21 cellular contexts compared by ENCODE assay signal in the genomic region with DNA sequence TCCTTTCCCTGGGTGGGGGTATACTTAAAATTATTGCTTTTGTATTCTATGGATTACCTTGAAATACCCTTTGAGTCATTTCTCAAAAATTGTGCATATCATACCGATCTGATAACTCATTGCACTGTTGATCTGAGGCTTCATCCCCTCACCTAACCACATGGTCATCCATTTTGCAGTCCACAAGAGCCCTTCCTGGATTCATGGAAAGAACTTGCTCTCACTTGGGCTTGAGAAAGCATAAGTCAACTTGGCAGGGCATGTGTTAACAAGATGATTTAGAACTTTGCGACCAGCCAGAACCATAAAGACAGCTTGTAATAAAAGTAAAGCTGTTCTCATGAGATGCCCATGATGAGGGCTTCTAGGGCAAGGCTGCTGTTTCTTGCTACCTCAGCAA. TPM values are rescaled to one million over a fixed set of nuclear protein-coding genes. Genes with fewer than 3 reads are reported as not detected.
A peak's percentile ranks its signal among the peaks of the same experiment; 100 is the strongest.
DNase-seq lines count a peak whose midpoint lies in the region; ATAC-seq, FAIRE-seq and TF ChIP-seq lines count a peak whose summit lies in the region.
"Had no signal": no experiment of that assay in that cellular context is flagged by ENCODE, and none has a peak within 500 bp of the region (broad histone marks: within the 10 kb centered on the region; RNA-seq: fewer than 3 reads in every experiment).

No MANE protein-coding gene starts in this region.

- no peaks in the 10 kb centered on the region for H3K27me3 ChIP-seq in subcutaneous abdominal adipose tissue (ENCODE audit: control insufficient read depth in 5 of 5, insufficient read depth in 4 of 5, low read length in 5 of 5)
- no peaks in the 10 kb centered on the region for H3K27me3 ChIP-seq in right cardiac atrium (ENCODE audit: control insufficient read depth, insufficient read depth)
- H3K27me3 ChIP-seq: hepatocyte, transverse colon had no signal

- ATAC-seq in right cardiac atrium: no peak
- ATAC-seq: activated T-cell treated with anti-CD3 and anti-CD28 coated beads, Interleukin-2, amount 50 U/mL, for 4 hours had no signal

- no peak for DNase-seq in H54 (ENCODE audit: insufficient read length, low spot score)
- DNase-seq in RPMI7951 (ENCODE audit: low read depth): peak; percentile 39
- DNase-seq in fibroblast of mammary gland (ENCODE audit: low read depth): peak; percentile 67
- DNase-seq in islet precursor cell: no peak
- DNase-seq in erythroblast (lab: John Stamatoyannopoulos, UW): no peak
- no peak for DNase-seq in right cardiac atrium
- DNase-seq: activated naive CD4-positive, alpha-beta T cell treated with anti-CD3 and anti-CD28 coated beads for 36 hours; activated T-cell treated with anti-CD3 and anti-CD28 coated beads, Interleukin-2, amount 50 U/mL, for 4 hours; COR-L47; DMS79 treated with DMSO at 0.1 percent for 48 hours; HFFc6; KBM-7; NCI-H1048; NCI-H2029 treated with DMSO at 0.1 percent for 48 hours; NCI-H446; stimulated activated CD4-positive, alpha-beta T cell treated with anti-CD3 and anti-CD28 coated beads, Interleukin-4, amount 100 ng/mL, for 1 hour; T1000; transverse colon had no signal

- intact Hi-C loops in right cardiac atrium (cut with DNase I): no loop called here

- TF ChIP-seq POLR2A in H54 (IDR thresholded peaks at IDR 0.05; ENCODE audit: low read depth, low read length): no peak
- TF ChIP-seq POLR2A in erythroblast (IDR thresholded peaks at IDR 0.05; ENCODE audit: low read length): no peak

- H3K4me1 ChIP-seq in subcutaneous abdominal adipose tissue (ENCODE audit: control insufficient read depth in 5 of 5, insufficient read depth in 5 of 5, low read length in 5 of 5) (peaks cover 1 to 26% (median 15%) of the 10 kb centered on the region in 5 donors), right cardiac atrium (ENCODE audit: control insufficient read depth, insufficient read depth, low read length) (no peaks in the 10 kb centered on the region)
- H3K4me1 ChIP-seq: transverse colon had no signal

- WGBS in right cardiac atrium: 87% methylated on average over 2 of the region's 2 CpGs

- H3K27ac ChIP-seq in subcutaneous abdominal adipose tissue (ENCODE audit: low read depth, low read length) (peak overlapping the region; percentile 90), right cardiac atrium (ENCODE audit: low read length) (no peak overlapping the region)
- H3K27ac ChIP-seq: hepatocyte, transverse colon had no signal

- no peak overlapping the region for H3K9ac ChIP-seq in subcutaneous abdominal adipose tissue (ENCODE audit: low read length in 5 of 5)

- peak; percentile 93 for FAIRE-seq in H54 (lab: Jason Lieb, UNC)
- FAIRE-seq: colon had no signal

- H3K9me3 ChIP-seq in subcutaneous abdominal adipose tissue (ENCODE audit: control insufficient read depth in 5 of 5, low read length in 5 of 5) (peaks cover 0 to 3% (median 0%) of the 10 kb centered on the region in 5 donors), right cardiac atrium (ENCODE audit: control insufficient read depth, low read length) (no peaks in the 10 kb centered on the region)
- H3K9me3 ChIP-seq: transverse colon had no signal

- H3K36me3 ChIP-seq in subcutaneous abdominal adipose tissue (ENCODE audit: control insufficient read depth in 5 of 5, insufficient read depth in 5 of 5, low read length in 5 of 5): peaks cover 0 to 4% (median 0%) of the 10 kb centered on the region in 5 donors
- H3K36me3 ChIP-seq: transverse colon had no signal

- TF ChIP-seq CTCF in fibroblast of mammary gland (conservative IDR thresholded peaks at IDR 0.05; ENCODE audit: control insufficient read depth, insufficient read depth, low read depth, low read length): no peak

- no peak overlapping the region for H3K4me3 ChIP-seq in fibroblast of mammary gland (ENCODE audit: control insufficient read depth, low read depth, low read length)
- H3K4me3 ChIP-seq in subcutaneous abdominal adipose tissue (ENCODE audit: low read depth in 1 of 5, low read length in 5 of 5): no peak overlapping the region
- H3K4me3 ChIP-seq in right cardiac atrium (ENCODE audit: low read length): no peak overlapping the region
- H3K4me3 ChIP-seq: hepatocyte, transverse colon had no signal

RNA-seq across cellular contexts. Expression of a gene that starts 22.2 kb away (rescaled TPM):
- total RNA-seq in RPMI7951 (2014; rRNA removed; shearing (Covaris generic)): 73.8 and 77.4 TPM in 2 replicates
- total RNA-seq in right cardiac atrium: 1 to 10 TPM in 3 of 4 donors, under 1 TPM in 1; 0.88 to 3.5 (median 2.7) TPM
- 2.5 TPM for polyA plus RNA-seq in right cardiac atrium
- total RNA-seq: activated naive CD4-positive, alpha-beta T cell treated with anti-CD3 and anti-CD28 coated beads for 36 hours had no signal

Comparison
In these comparisons a context has a peak if more than half of its experiments do, and no peak if none do; other contexts are left out.
1. DNase-seq: peak in RPMI7951 (single experiment) and fibroblast of mammary gland (single experiment); none in H54 (single experiment), islet precursor cell (single experiment), erythroblast (0 of 2) and right cardiac atrium (0 of 3).
2. RNA of a gene that starts 22.2 kb away (total RNA-seq): 73.8 to 77.4 TPM in RPMI7951; 0.88 to 3.5 TPM in right cardiac atrium; every median in the first group is over 10 times any median in the second.